ENCODE assay signal across 8 cellular contexts in the genomic region with DNA sequence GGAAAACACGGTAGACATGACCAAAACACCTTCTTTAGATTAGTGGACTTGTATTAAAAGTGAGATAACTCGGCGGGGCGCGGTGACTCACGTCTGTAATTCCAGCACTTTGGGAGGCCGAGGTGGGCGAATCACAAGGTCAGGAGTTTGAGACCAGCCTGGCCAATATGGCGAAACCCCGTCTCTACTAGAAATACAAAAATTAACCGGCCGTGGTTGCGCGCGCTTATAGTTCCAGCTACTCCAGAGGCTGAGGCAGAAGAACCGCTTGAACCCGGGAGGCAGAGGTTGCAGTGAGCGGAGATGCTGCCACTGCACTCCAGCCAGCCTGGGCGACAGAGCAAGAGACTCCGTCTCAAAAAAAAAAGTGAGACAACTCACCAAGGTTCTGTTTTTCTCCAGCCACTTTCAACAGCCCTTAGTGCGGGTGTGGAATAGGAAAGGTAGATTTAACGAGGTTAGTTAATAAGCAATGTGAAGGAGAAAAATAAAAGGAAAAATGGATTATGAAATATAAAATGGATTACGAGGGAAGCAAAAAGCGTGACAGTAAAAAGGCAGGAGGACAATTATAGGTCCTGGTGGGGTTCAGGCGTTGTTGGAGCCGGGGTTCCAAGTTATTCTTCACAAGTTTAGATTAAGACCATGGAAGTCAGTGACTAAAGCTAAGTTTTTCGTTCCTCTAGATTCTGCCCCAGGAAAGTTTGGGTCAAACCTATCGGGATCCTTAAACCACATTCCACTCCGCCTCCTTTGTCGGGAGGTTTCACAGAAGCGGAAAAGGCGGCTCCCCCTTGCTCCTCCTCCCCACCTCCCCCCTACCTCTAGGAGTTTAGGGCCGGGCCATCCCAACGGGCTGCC. TPM values are rescaled to one million over a fixed set of nuclear protein-coding genes. Genes with fewer than 3 reads are reported as not detected.
A peak's percentile ranks its signal among the peaks of the same experiment; 100 is the strongest.
DNase-seq lines count a peak whose midpoint lies in the region; ATAC-seq and TF ChIP-seq lines count a peak whose summit lies in the region.

No MANE protein-coding gene starts in this region.

- no peak for DNase-seq in T-helper 1 cell
- DNase-seq in NCI-H526 treated with DMSO at 0.1 percent for 48 hours (lab: John Stamatoyannopoulos, UW), result peak; percentile 52
- DNase-seq in breast epithelium (ENCODE audit: low spot score in 2 of 2), result peak in 1 of 2 donors; percentile 93
- peak; percentile 51 for DNase-seq in lower lobe of right lung
- DNase-seq in upper lobe of right lung, result peak; percentile 66
- no peak for DNase-seq in GM13977 (ENCODE audit: low spot score)
- DNase-seq in COR-L47 (lab: John Stamatoyannopoulos, UW), result no peak

- H3K36me3 Mint-ChIP-seq in T-helper 1 cell treated with Interleukin-12 subunit alpha and Interleukin-12 subunit beta and Interleukin-4 antibody, amounts not matched to agents 30 μg/mL and 1 μg/mL, for 36 hours (ENCODE audit: low read depth), result peaks cover 30% of the 10 kb centered on the region

- no peaks in the 10 kb centered on the region for H3K27me3 Mint-ChIP-seq in T-helper 1 cell treated with Interleukin-12 subunit alpha and Interleukin-12 subunit beta and Interleukin-4 antibody, amounts not matched to agents 30 μg/mL and 1 μg/mL, for 36 hours (ENCODE audit: low read depth)

- H3K27me3 ChIP-seq in breast epithelium, result no peaks in the 10 kb centered on the region
- H3K27me3 ChIP-seq in lower lobe of right lung (ENCODE audit: low read depth), result no peaks in the 10 kb centered on the region
- no peaks in the 10 kb centered on the region for H3K27me3 ChIP-seq in upper lobe of right lung

- in situ Hi-C loops in GM13977 (cut with MboI; ENCODE audit: low pct_unique_long_range_greater_than_20kb, low sequenced_read_pairs, unreplicated experiment), result no loop called here

- H3K27ac ChIP-seq in breast epithelium (peak overlapping the region; percentile 96 to 99), lower lobe of right lung (peak overlapping the region; percentile 97), upper lobe of right lung (peak overlapping the region; percentile 99)

- no peak for TF ChIP-seq POLR2A in breast epithelium (IDR thresholded peaks at IDR 0.05)

- no peaks in the 10 kb centered on the region for H3K36me3 ChIP-seq in breast epithelium
- peaks cover 15% of the 10 kb centered on the region for H3K36me3 ChIP-seq in lower lobe of right lung
- peaks cover 3% of the 10 kb centered on the region for H3K36me3 ChIP-seq in upper lobe of right lung

- peaks cover 46% of the 10 kb centered on the region for H3K4me1 Mint-ChIP-seq in T-helper 1 cell treated with Interleukin-12 subunit alpha and Interleukin-12 subunit beta and Interleukin-4 antibody, amounts not matched to agents 30 μg/mL and 1 μg/mL, for 36 hours (ENCODE audit: low read depth)

- peak overlapping the region; percentile 90 for H3K4me3 Mint-ChIP-seq in T-helper 1 cell treated with Interleukin-12 subunit alpha and Interleukin-12 subunit beta and Interleukin-4 antibody, amounts not matched to agents 30 μg/mL and 1 μg/mL, for 36 hours

- ATAC-seq in lower lobe of right lung (no peak), upper lobe of right lung (no peak)

- H3K27ac Mint-ChIP-seq in T-helper 1 cell treated with Interleukin-12 subunit alpha and Interleukin-12 subunit beta and Interleukin-4 antibody, amounts not matched to agents 30 μg/mL and 1 μg/mL, for 36 hours, result peak overlapping the region; percentile 99

- intact Hi-C loops in breast epithelium (cut with DNase I; ENCODE audit: low total_unique reads), result no loop called here
- intact Hi-C loops in lower lobe of right lung (cut with DNase I), result no loop called here
- intact Hi-C loops in upper lobe of right lung (cut with DNase I), result no loop called here

- TF ChIP-seq CTCF in breast epithelium (IDR thresholded peaks at IDR 0.05) (no peak), lower lobe of right lung (IDR thresholded peaks at IDR 0.05) (no peak), upper lobe of right lung (IDR thresholded peaks at IDR 0.05) (no peak), GM13977 (IDR thresholded peaks at IDR 0.05; ENCODE audit: extremely low read depth, insufficient read depth, missing control alignments) (no peak)

- no peaks in the 10 kb centered on the region for H3K9me3 ChIP-seq in breast epithelium
- no peaks in the 10 kb centered on the region for H3K9me3 ChIP-seq in lower lobe of right lung
- H3K9me3 ChIP-seq in upper lobe of right lung, result no peaks in the 10 kb centered on the region

- H3K4me1 ChIP-seq in breast epithelium, result peaks cover 0 to 8% of the 10 kb centered on the region in 2 donors
- H3K4me1 ChIP-seq in lower lobe of right lung, result peaks cover 30% of the 10 kb centered on the region
- peaks cover 23% of the 10 kb centered on the region for H3K4me1 ChIP-seq in upper lobe of right lung

- H3K4me3 ChIP-seq in breast epithelium (peak overlapping the region; percentile 55 to 82 (median 79)), lower lobe of right lung (peak overlapping the region; percentile 81), upper lobe of right lung (peak overlapping the region; percentile 78)

- H3K9me3 Mint-ChIP-seq in T-helper 1 cell treated with Interleukin-12 subunit alpha and Interleukin-12 subunit beta and Interleukin-4 antibody, amounts not matched to agents 30 μg/mL and 1 μg/mL, for 36 hours, result no peaks in the 10 kb centered on the region

RNA-seq across cellular contexts. Expression of gene PPP2R3C, which starts 0.5 kb away (rescaled TPM):
- 10 to 100 TPM; 28.2 to 32.1 (median 28.6) TPM for total RNA-seq in breast epithelium
- total RNA-seq in lower lobe of right lung, result 41.4 TPM
- total RNA-seq in upper lobe of right lung, result 34.2 TPM

RNA-seq across cellular contexts. Expression of gene PRORP, which starts 1.1 kb away (rescaled TPM):
- total RNA-seq in breast epithelium (10 to 100 TPM; 12.0 to 41.6 (median 25.2) TPM), lower lobe of right lung (22.4 TPM), upper lobe of right lung (22.2 TPM)

Comparison
In these comparisons a context has a peak if more than half of its experiments do, and no peak if none do; other contexts are left out.
1. DNase-seq: peak in NCI-H526 treated with DMSO at 0.1 percent for 48 hours (single experiment), lower lobe of right lung (single experiment) and upper lobe of right lung (single experiment); none in T-helper 1 cell (0 of 5), GM13977 (single experiment) and COR-L47 (single experiment).
2. Peak in every context shown above with its lines, with median percentiles within 50 percentile points of each other: H3K27ac ChIP-seq and H3K4me3 ChIP-seq.